Comparison of ENCODE assay signal across 26 cellular contexts in genomic region chr16:78675312-78675711, GRCh38.
DNase-seq lines count a peak whose midpoint lies in the region; ATAC-seq, FAIRE-seq and TF ChIP-seq lines count a peak whose summit lies in the region.
"Had no signal": no experiment of that assay in that cellular context is flagged by ENCODE, and none has a peak within 500 bp of the region (broad histone marks: within the 10 kb centered on the region; RNA-seq: fewer than 3 reads in every experiment).

No MANE protein-coding gene starts in this region.

- FAIRE-seq in bronchial epithelial cell (lab: Jason Lieb, UNC) (no peak), pancreas (lab: Jason Lieb, UNC) (peak; percentile 5), kidney (lab: Jason Lieb, UNC) (no peak)
- FAIRE-seq: RCC 7860 had no signal

- H3K9ac ChIP-seq in kidney (ENCODE audit: low read length in 2 of 2), result no peak overlapping the region
- H3K9ac ChIP-seq: neural progenitor cell, SK-N-SH had no signal

- H3K4me3 ChIP-seq in bronchial epithelial cell (ENCODE audit: low read depth, low read length), result no peak overlapping the region
- H3K4me3 ChIP-seq in pancreas, result no peak overlapping the region
- no peak overlapping the region for H3K4me3 ChIP-seq in kidney (ENCODE audit: low read length in 2 of 2)
- H3K4me3 ChIP-seq: adrenal gland, cardiac muscle cell, coronary artery, neural progenitor cell, stomach, tibial nerve had no signal

- H3K4me1 ChIP-seq in pancreas, result no peaks in the 10 kb centered on the region
- H3K4me1 ChIP-seq in kidney (ENCODE audit: control insufficient read depth in 1 of 2, insufficient read depth in 1 of 2, low read depth in 1 of 2, low read length in 2 of 2), result peaks cover 0 to 2% of the 10 kb centered on the region in 2 donors
- H3K4me1 ChIP-seq: adrenal gland, tibial nerve had no signal

- H3K27me3 ChIP-seq in bronchial epithelial cell (ENCODE audit: control insufficient read depth, insufficient read depth, low read length) (no peaks in the 10 kb centered on the region), pancreas (no peaks in the 10 kb centered on the region)
- H3K27me3 ChIP-seq: adrenal gland, cardiac muscle cell, neural progenitor cell, stomach, tibial nerve had no signal

- H3K36me3 ChIP-seq in bronchial epithelial cell (ENCODE audit: control insufficient read depth, insufficient read depth, low read length), result no peaks in the 10 kb centered on the region
- no peaks in the 10 kb centered on the region for H3K36me3 ChIP-seq in pancreas
- no peaks in the 10 kb centered on the region for H3K36me3 ChIP-seq in kidney (ENCODE audit: control insufficient read depth in 1 of 2, insufficient read depth in 2 of 2, low read length in 2 of 2)
- H3K36me3 ChIP-seq: adrenal gland, cardiac muscle cell, neural progenitor cell, stomach, tibial nerve had no signal

- intact Hi-C loops in pancreas (cut with DNase I), result no loop called here
- intact Hi-C loops in kidney (cut with DNase I), result no loop called here
- intact Hi-C loops in left cardiac atrium (cut with DNase I), result no loop called here

- no peak for TF ChIP-seq CTCF in bronchial epithelial cell (IDR thresholded peaks at IDR 0.05; ENCODE audit: insufficient read depth, low read length, severe bottlenecking)
- TF ChIP-seq CTCF in pancreas (IDR thresholded peaks at IDR 0.05), result no peak
- TF ChIP-seq CTCF in kidney (IDR thresholded peaks at IDR 0.05; ENCODE audit: borderline replicate concordance, extremely low read depth, insufficient read depth), result no peak

- H3K27ac ChIP-seq in pancreas (no peak overlapping the region), kidney (ENCODE audit: low read depth in 2 of 2, low read length in 2 of 2) (no peak overlapping the region)
- H3K27ac ChIP-seq: adrenal gland, cardiac muscle cell, coronary artery, neural progenitor cell, tibial nerve had no signal

- H3K9me3 ChIP-seq in pancreas, result no peaks in the 10 kb centered on the region
- no peaks in the 10 kb centered on the region for H3K9me3 ChIP-seq in kidney (ENCODE audit: control insufficient read depth in 1 of 2, low read length in 2 of 2)
- H3K9me3 ChIP-seq: adrenal gland, SK-N-SH, stomach, tibial nerve had no signal

- ATAC-seq in pancreas (no peak), GM19452 (IDR thresholded peaks at IDR 0.05; ENCODE audit: unreplicated experiment) (no peak), left cardiac atrium (no peak)
- ATAC-seq: activated CD4-positive, alpha-beta T cell treated with anti-CD3 and anti-CD28 coated beads for 36 hours; activated T-cell treated with anti-CD3 and anti-CD28 coated beads, Interleukin-2, amount 50 U/mL, for 4 hours; CD8-positive, alpha-beta T cell had no signal

- WGBS in pancreas, 2 donors, result 76 to 80% methylated on average over 6 of the region's 6 CpGs

- DNase-seq in EH (ENCODE audit: low read depth) (peak; percentile 3), LHCN-M2 (ENCODE audit: low read depth) (peak; percentile 15), bronchial epithelial cell (ENCODE audit: low read depth) (peak; percentile 21), pancreas (no peak), kidney (no peak), left cardiac atrium (no peak)
- DNase-seq: activated CD4-positive, alpha-beta T cell treated with anti-CD3 and anti-CD28 coated beads for 36 hours; activated CD8-positive, alpha-beta memory T cell treated with anti-CD3 and anti-CD28 coated beads for 24 hours; activated naive CD4-positive, alpha-beta T cell; activated T-cell treated with anti-CD3 and anti-CD28 coated beads, Interleukin-2, amount 50 U/mL, for 4 hours; adrenal gland; CD8-positive, alpha-beta T cell; H7; mammary epithelial cell; NCI-H2107; NCI-H446 treated with DMSO at 0.1 percent for 48 hours; NK-92 treated with Interleukin-12 subunit alpha and Interleukin-12 subunit beta, amount 100 ng/mL, for 24 hours; SK-N-SH; stomach; T-helper 2 cell had no signal

Comparison
In these comparisons a context has a peak if more than half of its experiments do, and no peak if none do; other contexts are left out.
1. DNase-seq: peak in EH (single experiment), LHCN-M2 (single experiment) and bronchial epithelial cell (single experiment); none in pancreas (0 of 6), kidney (single experiment) and left cardiac atrium (single experiment).